1 cellular context compared by ENCODE assay signal in the genomic region with DNA sequence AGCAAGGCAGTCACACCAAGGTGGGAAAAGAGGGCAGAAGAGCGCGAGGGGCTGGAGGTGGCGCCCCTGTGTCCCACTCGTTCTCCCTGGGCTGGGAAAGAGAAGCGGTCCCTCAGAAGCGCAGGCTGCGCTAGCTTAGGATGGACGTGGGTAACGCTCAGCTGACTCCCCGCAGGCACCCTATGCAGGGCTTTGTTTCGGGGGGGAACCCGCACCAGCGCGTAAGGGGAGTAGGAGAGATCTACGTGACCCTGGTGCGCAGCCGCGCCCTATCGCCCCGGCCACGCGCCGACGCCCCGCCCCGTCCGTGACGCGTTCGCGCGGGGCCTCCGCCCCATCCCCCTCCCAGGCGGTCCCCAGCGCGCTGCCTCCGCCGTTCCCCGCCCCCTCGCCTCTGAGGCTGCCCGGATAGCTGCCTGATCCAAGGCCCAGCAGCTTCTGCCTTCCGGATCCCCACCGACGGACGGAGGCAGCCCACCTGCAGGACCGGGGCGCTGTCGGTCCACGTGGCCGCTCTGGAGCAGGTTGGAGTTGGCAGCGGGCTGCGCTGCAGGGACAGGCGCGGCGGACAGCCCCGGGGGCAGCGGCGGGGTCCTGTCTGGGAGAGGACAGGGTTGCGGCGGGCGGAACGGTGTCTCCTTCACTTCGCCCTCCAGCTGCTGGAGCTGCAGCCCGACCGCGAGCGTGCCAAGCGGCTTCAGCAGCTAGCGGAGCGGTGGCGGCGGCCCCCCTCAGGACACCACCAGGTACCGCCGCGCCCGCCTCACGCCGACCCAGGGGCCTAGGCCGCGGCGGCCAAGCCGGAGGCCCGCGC.
TF ChIP-seq lines count a peak whose summit lies in the region.

A gene with protein sequence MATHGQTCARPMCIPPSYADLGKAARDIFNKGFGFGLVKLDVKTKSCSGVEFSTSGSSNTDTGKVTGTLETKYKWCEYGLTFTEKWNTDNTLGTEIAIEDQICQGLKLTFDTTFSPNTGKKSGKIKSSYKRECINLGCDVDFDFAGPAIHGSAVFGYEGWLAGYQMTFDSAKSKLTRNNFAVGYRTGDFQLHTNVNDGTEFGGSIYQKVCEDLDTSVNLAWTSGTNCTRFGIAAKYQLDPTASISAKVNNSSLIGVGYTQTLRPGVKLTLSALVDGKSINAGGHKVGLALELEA (plus strand): TSS at position 604 of the 814 bp plus-strand sequence. CDS start 363 bp downstream, outside the sequence.

TF ChIP-seq in GM12878, 131 proteins besides CTCF, POLR2A, EP300 and RAD21 (continued from another document and continues in another):
- TF ChIP-seq, protein P1, sequence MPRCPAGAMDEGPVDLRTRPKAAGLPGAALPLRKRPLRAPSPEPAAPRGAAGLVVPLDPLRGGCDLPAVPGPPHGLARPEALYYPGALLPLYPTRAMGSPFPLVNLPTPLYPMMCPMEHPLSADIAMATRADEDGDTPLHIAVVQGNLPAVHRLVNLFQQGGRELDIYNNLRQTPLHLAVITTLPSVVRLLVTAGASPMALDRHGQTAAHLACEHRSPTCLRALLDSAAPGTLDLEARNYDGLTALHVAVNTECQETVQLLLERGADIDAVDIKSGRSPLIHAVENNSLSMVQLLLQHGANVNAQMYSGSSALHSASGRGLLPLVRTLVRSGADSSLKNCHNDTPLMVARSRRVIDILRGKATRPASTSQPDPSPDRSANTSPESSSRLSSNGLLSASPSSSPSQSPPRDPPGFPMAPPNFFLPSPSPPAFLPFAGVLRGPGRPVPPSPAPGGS (IDR thresholded peaks at IDR 0.05; ENCODE audit: borderline replicate concordance, insufficient read depth, low read depth, low read length, poor library complexity, severe bottlenecking) = no peak
- 0 out of 2 replicates have a peak, but pooled peaks have one; percentile 78 for TF ChIP-seq RCOR1 (conservative IDR thresholded peaks at IDR 0.05; ENCODE audit: low read depth, low read length)
- TF ChIP-seq, protein P2, sequence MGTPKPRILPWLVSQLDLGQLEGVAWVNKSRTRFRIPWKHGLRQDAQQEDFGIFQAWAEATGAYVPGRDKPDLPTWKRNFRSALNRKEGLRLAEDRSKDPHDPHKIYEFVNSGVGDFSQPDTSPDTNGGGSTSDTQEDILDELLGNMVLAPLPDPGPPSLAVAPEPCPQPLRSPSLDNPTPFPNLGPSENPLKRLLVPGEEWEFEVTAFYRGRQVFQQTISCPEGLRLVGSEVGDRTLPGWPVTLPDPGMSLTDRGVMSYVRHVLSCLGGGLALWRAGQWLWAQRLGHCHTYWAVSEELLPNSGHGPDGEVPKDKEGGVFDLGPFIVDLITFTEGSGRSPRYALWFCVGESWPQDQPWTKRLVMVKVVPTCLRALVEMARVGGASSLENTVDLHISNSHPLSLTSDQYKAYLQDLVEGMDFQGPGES (IDR thresholded peaks at IDR 0.05) = peak; percentile 58; the same call in 1 of the 2 replicates
- TF ChIP-seq, protein P3, sequence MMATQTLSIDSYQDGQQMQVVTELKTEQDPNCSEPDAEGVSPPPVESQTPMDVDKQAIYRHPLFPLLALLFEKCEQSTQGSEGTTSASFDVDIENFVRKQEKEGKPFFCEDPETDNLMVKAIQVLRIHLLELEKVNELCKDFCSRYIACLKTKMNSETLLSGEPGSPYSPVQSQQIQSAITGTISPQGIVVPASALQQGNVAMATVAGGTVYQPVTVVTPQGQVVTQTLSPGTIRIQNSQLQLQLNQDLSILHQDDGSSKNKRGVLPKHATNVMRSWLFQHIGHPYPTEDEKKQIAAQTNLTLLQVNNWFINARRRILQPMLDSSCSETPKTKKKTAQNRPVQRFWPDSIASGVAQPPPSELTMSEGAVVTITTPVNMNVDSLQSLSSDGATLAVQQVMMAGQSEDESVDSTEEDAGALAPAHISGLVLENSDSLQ (IDR thresholded peaks at IDR 0.05) = peak; percentile 46
- TF ChIP-seq, protein P4, sequence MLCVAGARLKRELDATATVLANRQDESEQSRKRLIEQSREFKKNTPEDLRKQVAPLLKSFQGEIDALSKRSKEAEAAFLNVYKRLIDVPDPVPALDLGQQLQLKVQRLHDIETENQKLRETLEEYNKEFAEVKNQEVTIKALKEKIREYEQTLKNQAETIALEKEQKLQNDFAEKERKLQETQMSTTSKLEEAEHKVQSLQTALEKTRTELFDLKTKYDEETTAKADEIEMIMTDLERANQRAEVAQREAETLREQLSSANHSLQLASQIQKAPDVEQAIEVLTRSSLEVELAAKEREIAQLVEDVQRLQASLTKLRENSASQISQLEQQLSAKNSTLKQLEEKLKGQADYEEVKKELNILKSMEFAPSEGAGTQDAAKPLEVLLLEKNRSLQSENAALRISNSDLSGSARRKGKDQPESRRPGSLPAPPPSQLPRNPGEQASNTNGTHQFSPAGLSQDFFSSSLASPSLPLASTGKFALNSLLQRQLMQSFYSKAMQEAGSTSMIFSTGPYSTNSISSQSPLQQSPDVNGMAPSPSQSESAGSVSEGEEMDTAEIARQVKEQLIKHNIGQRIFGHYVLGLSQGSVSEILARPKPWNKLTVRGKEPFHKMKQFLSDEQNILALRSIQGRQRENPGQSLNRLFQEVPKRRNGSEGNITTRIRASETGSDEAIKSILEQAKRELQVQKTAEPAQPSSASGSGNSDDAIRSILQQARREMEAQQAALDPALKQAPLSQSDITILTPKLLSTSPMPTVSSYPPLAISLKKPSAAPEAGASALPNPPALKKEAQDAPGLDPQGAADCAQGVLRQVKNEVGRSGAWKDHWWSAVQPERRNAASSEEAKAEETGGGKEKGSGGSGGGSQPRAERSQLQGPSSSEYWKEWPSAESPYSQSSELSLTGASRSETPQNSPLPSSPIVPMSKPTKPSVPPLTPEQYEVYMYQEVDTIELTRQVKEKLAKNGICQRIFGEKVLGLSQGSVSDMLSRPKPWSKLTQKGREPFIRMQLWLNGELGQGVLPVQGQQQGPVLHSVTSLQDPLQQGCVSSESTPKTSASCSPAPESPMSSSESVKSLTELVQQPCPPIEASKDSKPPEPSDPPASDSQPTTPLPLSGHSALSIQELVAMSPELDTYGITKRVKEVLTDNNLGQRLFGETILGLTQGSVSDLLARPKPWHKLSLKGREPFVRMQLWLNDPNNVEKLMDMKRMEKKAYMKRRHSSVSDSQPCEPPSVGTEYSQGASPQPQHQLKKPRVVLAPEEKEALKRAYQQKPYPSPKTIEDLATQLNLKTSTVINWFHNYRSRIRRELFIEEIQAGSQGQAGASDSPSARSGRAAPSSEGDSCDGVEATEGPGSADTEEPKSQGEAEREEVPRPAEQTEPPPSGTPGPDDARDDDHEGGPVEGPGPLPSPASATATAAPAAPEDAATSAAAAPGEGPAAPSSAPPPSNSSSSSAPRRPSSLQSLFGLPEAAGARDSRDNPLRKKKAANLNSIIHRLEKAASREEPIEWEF (IDR thresholded peaks at IDR 0.05; ENCODE audit: insufficient replicate concordance, low read depth, low read length) = no peak
- no peak for TF ChIP-seq SUPT20H (IDR thresholded peaks at IDR 0.05; ENCODE audit: borderline replicate concordance, control insufficient read depth, low read depth, low read length)
- TF ChIP-seq BMI1 (IDR thresholded peaks at IDR 0.05; ENCODE audit: borderline replicate concordance) = no peak; the same call in 1 of the 2 replicates
- peak; percentile 87 for TF ChIP-seq NBN (IDR thresholded peaks at IDR 0.05)
- TF ChIP-seq, protein P5, sequence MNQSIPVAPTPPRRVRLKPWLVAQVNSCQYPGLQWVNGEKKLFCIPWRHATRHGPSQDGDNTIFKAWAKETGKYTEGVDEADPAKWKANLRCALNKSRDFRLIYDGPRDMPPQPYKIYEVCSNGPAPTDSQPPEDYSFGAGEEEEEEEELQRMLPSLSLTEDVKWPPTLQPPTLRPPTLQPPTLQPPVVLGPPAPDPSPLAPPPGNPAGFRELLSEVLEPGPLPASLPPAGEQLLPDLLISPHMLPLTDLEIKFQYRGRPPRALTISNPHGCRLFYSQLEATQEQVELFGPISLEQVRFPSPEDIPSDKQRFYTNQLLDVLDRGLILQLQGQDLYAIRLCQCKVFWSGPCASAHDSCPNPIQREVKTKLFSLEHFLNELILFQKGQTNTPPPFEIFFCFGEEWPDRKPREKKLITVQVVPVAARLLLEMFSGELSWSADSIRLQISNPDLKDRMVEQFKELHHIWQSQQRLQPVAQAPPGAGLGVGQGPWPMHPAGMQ (IDR thresholded peaks at IDR 0.05; ENCODE audit: borderline replicate concordance) = peak; percentile 99
- TF ChIP-seq, protein P6, sequence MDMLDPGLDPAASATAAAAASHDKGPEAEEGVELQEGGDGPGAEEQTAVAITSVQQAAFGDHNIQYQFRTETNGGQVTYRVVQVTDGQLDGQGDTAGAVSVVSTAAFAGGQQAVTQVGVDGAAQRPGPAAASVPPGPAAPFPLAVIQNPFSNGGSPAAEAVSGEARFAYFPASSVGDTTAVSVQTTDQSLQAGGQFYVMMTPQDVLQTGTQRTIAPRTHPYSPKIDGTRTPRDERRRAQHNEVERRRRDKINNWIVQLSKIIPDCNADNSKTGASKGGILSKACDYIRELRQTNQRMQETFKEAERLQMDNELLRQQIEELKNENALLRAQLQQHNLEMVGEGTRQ (IDR thresholded peaks at IDR 0.05; ENCODE audit: borderline replicate concordance, low read depth, low read length) = no peak
- TF ChIP-seq CEBPB (IDR thresholded peaks at IDR 0.05; ENCODE audit: borderline replicate concordance in 1 of 2, low read depth in 2 of 2, low read length in 2 of 2) = no peak
- peak; percentile 91 for TF ChIP-seq POLR2AphosphoS2 (IDR thresholded peaks at IDR 0.05; ENCODE audit: low read depth, low read length)
- TF ChIP-seq, protein P7, sequence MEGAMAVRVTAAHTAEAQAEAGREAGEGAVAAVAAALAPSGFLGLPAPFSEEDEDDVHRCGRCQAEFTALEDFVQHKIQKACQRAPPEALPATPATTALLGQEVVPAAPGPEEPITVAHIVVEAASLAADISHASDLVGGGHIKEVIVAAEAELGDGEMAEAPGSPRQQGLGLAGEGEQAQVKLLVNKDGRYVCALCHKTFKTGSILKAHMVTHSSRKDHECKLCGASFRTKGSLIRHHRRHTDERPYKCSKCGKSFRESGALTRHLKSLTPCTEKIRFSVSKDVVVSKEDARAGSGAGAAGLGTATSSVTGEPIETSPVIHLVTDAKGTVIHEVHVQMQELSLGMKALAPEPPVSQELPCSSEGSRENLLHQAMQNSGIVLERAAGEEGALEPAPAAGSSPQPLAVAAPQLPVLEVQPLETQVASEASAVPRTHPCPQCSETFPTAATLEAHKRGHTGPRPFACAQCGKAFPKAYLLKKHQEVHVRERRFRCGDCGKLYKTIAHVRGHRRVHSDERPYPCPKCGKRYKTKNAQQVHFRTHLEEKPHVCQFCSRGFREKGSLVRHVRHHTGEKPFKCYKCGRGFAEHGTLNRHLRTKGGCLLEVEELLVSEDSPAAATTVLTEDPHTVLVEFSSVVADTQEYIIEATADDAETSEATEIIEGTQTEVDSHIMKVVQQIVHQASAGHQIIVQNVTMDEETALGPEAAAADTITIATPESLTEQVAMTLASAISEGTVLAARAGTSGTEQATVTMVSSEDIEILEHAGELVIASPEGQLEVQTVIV (IDR thresholded peaks at IDR 0.05; ENCODE audit: borderline replicate concordance, partially characterized antibody) = peak; percentile 88
- TF ChIP-seq NFYA (IDR thresholded peaks at IDR 0.05; ENCODE audit: borderline replicate concordance, low read depth, low read length) = no peak
- no peak for TF ChIP-seq NFXL1 (IDR thresholded peaks at IDR 0.05; ENCODE audit: borderline replicate concordance)
- TF ChIP-seq SMARCA5 (IDR thresholded peaks at IDR 0.05) = peak; percentile 86
- no peak; the same call in 1 of the 2 replicates for TF ChIP-seq ZBED1 (IDR thresholded peaks at IDR 0.05; ENCODE audit: borderline replicate concordance)
- TF ChIP-seq MYB (IDR thresholded peaks at IDR 0.05; ENCODE audit: borderline replicate concordance, low read depth, low read length) = peak; percentile 100
- TF ChIP-seq ZNF384 (IDR thresholded peaks at IDR 0.05; ENCODE audit: borderline replicate concordance, low read depth, low read length) = no peak
- no peak for TF ChIP-seq KDM1A (IDR thresholded peaks at IDR 0.05; ENCODE audit: borderline replicate concordance)
- no peak for TF ChIP-seq JUND (IDR thresholded peaks at IDR 0.05; ENCODE audit: low read depth, low read length)
- TF ChIP-seq EGR1 (IDR thresholded peaks at IDR 0.05; ENCODE audit: borderline replicate concordance in 1 of 2, low read depth in 2 of 2, low read length in 2 of 2) = peak; percentile 44 to 77
- TF ChIP-seq CHD2 (IDR thresholded peaks at IDR 0.05; ENCODE audit: borderline replicate concordance, low read depth, low read length) = peak; percentile 92
- no peak for TF ChIP-seq YY1 (IDR thresholded peaks at IDR 0.05; ENCODE audit: low read depth, low read length)
- TF ChIP-seq PAX8 (IDR thresholded peaks at IDR 0.05) = no peak
- TF ChIP-seq GATAD2B (conservative IDR thresholded peaks at IDR 0.05; ENCODE audit: low read depth) = peak; percentile 71; the same call in 1 of the 2 replicates
- peak; percentile 47; the same call in 1 of the 2 replicates for TF ChIP-seq TCF12 (IDR thresholded peaks at IDR 0.05; ENCODE audit: low read depth, low read length)
- peak in 1 of 2 experiments; percentile 47; a peak in 1 of 4 replicates for TF ChIP-seq IKZF2 (IDR thresholded peaks at IDR 0.05)
- TF ChIP-seq KAT2A (conservative IDR thresholded peaks at IDR 0.05; ENCODE audit: control insufficient read depth, low read depth, low read length) = no peak
- peak; percentile 97; the same call in 1 of the 2 replicates for TF ChIP-seq RB1 (IDR thresholded peaks at IDR 0.05; ENCODE audit: borderline replicate concordance)
- TF ChIP-seq PML (IDR thresholded peaks at IDR 0.05; ENCODE audit: low read length) = peak; percentile 86; the same call in 1 of the 2 replicates
- TF ChIP-seq HDGF (IDR thresholded peaks at IDR 0.05) = no peak
- peak; percentile 81 for TF ChIP-seq KLF5 (IDR thresholded peaks at IDR 0.05; ENCODE audit: partially characterized antibody)
- TF ChIP-seq ZNF217 (IDR thresholded peaks at IDR 0.05) = no peak
- TF ChIP-seq, protein P8, sequence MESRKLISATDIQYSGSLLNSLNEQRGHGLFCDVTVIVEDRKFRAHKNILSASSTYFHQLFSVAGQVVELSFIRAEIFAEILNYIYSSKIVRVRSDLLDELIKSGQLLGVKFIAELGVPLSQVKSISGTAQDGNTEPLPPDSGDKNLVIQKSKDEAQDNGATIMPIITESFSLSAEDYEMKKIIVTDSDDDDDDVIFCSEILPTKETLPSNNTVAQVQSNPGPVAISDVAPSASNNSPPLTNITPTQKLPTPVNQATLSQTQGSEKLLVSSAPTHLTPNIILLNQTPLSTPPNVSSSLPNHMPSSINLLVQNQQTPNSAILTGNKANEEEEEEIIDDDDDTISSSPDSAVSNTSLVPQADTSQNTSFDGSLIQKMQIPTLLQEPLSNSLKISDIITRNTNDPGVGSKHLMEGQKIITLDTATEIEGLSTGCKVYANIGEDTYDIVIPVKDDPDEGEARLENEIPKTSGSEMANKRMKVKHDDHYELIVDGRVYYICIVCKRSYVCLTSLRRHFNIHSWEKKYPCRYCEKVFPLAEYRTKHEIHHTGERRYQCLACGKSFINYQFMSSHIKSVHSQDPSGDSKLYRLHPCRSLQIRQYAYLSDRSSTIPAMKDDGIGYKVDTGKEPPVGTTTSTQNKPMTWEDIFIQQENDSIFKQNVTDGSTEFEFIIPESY (IDR thresholded peaks at IDR 0.05) = peak; percentile 96
- no peak for TF ChIP-seq BRCA1 (IDR thresholded peaks at IDR 0.05; ENCODE audit: low read depth, low read length)
- TF ChIP-seq CBX3 (IDR thresholded peaks at IDR 0.05; ENCODE audit: borderline replicate concordance, low read depth) = no peak
- no peak for TF ChIP-seq JUNB (IDR thresholded peaks at IDR 0.05)
- no peak for TF ChIP-seq SIX5 (IDR thresholded peaks at IDR 0.05; ENCODE audit: low read depth, low read length, severe bottlenecking)
- TF ChIP-seq CBX5 (IDR thresholded peaks at IDR 0.05; ENCODE audit: low read depth) = no peak
